Comparison of ENCODE assay signal across 2 cellular contexts in genomic region chr5:94749048-94749447, GRCh38.
TF ChIP-seq lines count a peak whose summit lies in the region.

No MANE protein-coding gene starts in this region.

TF ChIP-seq in IMR-90, 13 proteins besides CTCF, POLR2A, EP300 and RAD21 (continued from another document):
- TF ChIP-seq ELK1 (IDR thresholded peaks at IDR 0.05; ENCODE audit: borderline replicate concordance, low read depth, low read length): no peak
- no peak for TF ChIP-seq FOS (IDR thresholded peaks at IDR 0.05; ENCODE audit: low read depth, low read length)
- TF ChIP-seq BHLHE40 (IDR thresholded peaks at IDR 0.05; ENCODE audit: low read depth, low read length): no peak
- no peak for TF ChIP-seq RFX5 (IDR thresholded peaks at IDR 0.05; ENCODE audit: low read depth, low read length)
- no peak for TF ChIP-seq RCOR1 (IDR thresholded peaks at IDR 0.05; ENCODE audit: insufficient replicate concordance, low read length)
- TF ChIP-seq MAZ (IDR thresholded peaks at IDR 0.05; ENCODE audit: borderline replicate concordance, low read depth, low read length): no peak
- TF ChIP-seq USF2 (IDR thresholded peaks at IDR 0.05; ENCODE audit: low read depth, low read length): no peak
- no peak for TF ChIP-seq SMC3 (IDR thresholded peaks at IDR 0.05; ENCODE audit: low read depth, low read length)
- peak; percentile 93 for TF ChIP-seq NFE2L2 (IDR thresholded peaks at IDR 0.05; ENCODE audit: low read depth, low read length)
- TF ChIP-seq CHD1 (IDR thresholded peaks at IDR 0.05; ENCODE audit: low read depth, low read length): no peak
- TF ChIP-seq MXI1 (IDR thresholded peaks at IDR 0.05; ENCODE audit: borderline replicate concordance, low read depth, low read length): no peak

TF ChIP-seq in K562, 482 proteins besides CTCF, POLR2A, EP300 and RAD21 (continued from another document):
- TF ChIP-seq MAFG (tag; conservative IDR thresholded peaks at IDR 0.05) (peak; percentile 87), SIRT6 (IDR thresholded peaks at IDR 0.05; ENCODE audit: low read depth, low read length) (no peak), C11orf30 (IDR thresholded peaks at IDR 0.05; ENCODE audit: low read depth) (peak; percentile 61)
